ENCODE assay signal across 9 cellular contexts in genomic region chr12:124764870-124765570, GRCh38.
DNase-seq lines count a peak whose midpoint lies in the region; ATAC-seq and TF ChIP-seq lines count a peak whose summit lies in the region.
"Had no signal": no experiment of that assay in that cellular context is flagged by ENCODE, and none has a peak within 500 bp of the region (broad histone marks: within the 10 kb centered on the region; RNA-seq: fewer than 3 reads in every experiment).

No MANE protein-coding gene starts in this region.

- no peak for ATAC-seq in Panc1
- no peak for ATAC-seq in HG03521 (IDR thresholded peaks at IDR 0.05; ENCODE audit: unreplicated experiment)

- peaks cover 50% of the 10 kb centered on the region for H3K4me1 Mint-ChIP-seq in nephron

- no peak for TF ChIP-seq CTCF in AG09319 (IDR thresholded peaks at IDR 0.05; ENCODE audit: low read depth, low read length)
- no peak for TF ChIP-seq CTCF in Panc1 (IDR thresholded peaks at IDR 0.05)
- TF ChIP-seq CTCF in nephron (IDR thresholded peaks at IDR 0.05; ENCODE audit: unreplicated experiment in 3 of 3), result no peak

- in situ Hi-C loops in Panc1 (cut with HindIII; ENCODE audit: low pct_unique_long_range_greater_than_20kb, low sequenced_read_pairs), result no loop called here

- H3K27me3 ChIP-seq in Panc1 (ENCODE audit: control insufficient read depth, insufficient read depth, low read length), result no peaks in the 10 kb centered on the region

- no peaks in the 10 kb centered on the region for H3K36me3 ChIP-seq in Panc1 (ENCODE audit: control insufficient read depth, insufficient read depth, low read length)

- peaks cover 30% of the 10 kb centered on the region for H3K27me3 Mint-ChIP-seq in nephron (ENCODE audit: low read depth)

- no TSS peak for BruUV-seq in Panc1 (replicated peaks; lab: Mats Ljungman, UMichigan)

- POLR2A ChIA-PET in Panc1 (lab: Charles Lee), result no interaction called here

- peak overlapping the region; percentile 62; the same call in 1 of the 2 replicates for H3K27ac ChIP-seq in Panc1 (ENCODE audit: low read length)
- H3K27ac ChIP-seq in substantia nigra (ENCODE audit: low read depth, low read length, poor library complexity, severe bottlenecking), result no peak overlapping the region

- peak overlapping the region in 1 of 3 experiments; percentile 33 for H3K4me3 Mint-ChIP-seq in nephron

- DNase-seq in AG09319 (ENCODE audit: extremely low read depth, low read depth), result peak; percentile 99
- DNase-seq in Panc1 (ENCODE audit: low read depth, low spot score), result no peak
- DNase-seq in fibroblast of gingiva (ENCODE audit: low read depth), result peak; percentile 100
- DNase-seq in stimulated activated CD4-positive, alpha-beta T cell treated with anti-CD3 and anti-CD28 coated beads, Interleukin-4, amount 100 ng/mL, for 4 hours, result no peak
- DNase-seq in activated CD4-positive, alpha-beta T cell treated with anti-CD3 and anti-CD28 coated beads for 48 hours, result no peak
- no peak for DNase-seq in substantia nigra (lab: John Stamatoyannopoulos, UW)
- DNase-seq: NCI-H2107 had no signal

- peak overlapping the region; percentile 56 to 86 (median 85) for H3K27ac Mint-ChIP-seq in nephron

- peaks cover 32% of the 10 kb centered on the region for H3K4me1 ChIP-seq in Panc1 (ENCODE audit: control insufficient read depth, insufficient read depth, low read length)

- no peak overlapping the region for H3K4me3 ChIP-seq in Panc1 (ENCODE audit: low read depth in 2 of 2, low read length in 2 of 2)

- H3K9me3 Mint-ChIP-seq in nephron, result peaks cover 7% of the 10 kb centered on the region

- intact Hi-C loops in Panc1 (cut with micrococcal nuclease; ENCODE audit: unreplicated experiment), result loop anchor here (5.0 to 10.0 kb wide), 2 partner anchors 83 to 200 kb away; partner anchors contain the start of gene NCOR2

- CTCF ChIA-PET in Panc1 (lab: Charles Lee), result no interaction called here

- no peaks in the 10 kb centered on the region for H3K36me3 Mint-ChIP-seq in nephron (ENCODE audit: low read depth)

- H3K9me3 ChIP-seq in Panc1 (ENCODE audit: control insufficient read depth, insufficient read depth, low read depth, low read length), result peaks cover 6% of the 10 kb centered on the region; the same call in 1 of the 2 replicates

Comparison
In these comparisons a context has a peak if more than half of its experiments do, and no peak if none do; other contexts are left out.
1. DNase-seq: peak in AG09319 (single experiment) and fibroblast of gingiva (single experiment); none in Panc1 (single experiment), stimulated activated CD4-positive, alpha-beta T cell treated with anti-CD3 and anti-CD28 coated beads, Interleukin-4, amount 100 ng/mL, for 4 hours (0 of 2), activated CD4-positive, alpha-beta T cell treated with anti-CD3 and anti-CD28 coated beads for 48 hours (single experiment) and substantia nigra (0 of 49).